ENCODE assay signal across 23 cellular contexts in the genomic region with DNA sequence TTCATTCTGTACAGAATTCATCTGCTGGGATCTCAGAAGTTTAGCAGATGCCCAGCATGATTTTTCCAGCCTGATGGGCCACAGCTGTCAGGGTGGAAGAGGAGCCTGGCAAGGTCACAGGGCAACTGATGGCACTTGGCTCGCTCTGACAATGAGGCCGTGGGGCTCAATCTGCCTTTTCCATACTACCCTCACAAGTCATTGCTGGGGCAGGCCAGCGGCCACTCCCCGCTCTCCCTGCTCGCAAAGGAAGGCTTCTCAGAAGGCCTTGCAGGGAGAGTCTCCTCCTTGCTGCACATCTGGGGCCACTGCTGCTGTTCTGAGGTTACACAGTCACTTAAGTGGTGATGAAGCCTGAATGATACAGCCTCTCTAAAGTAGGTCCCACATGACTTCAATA.
"Had no signal": no experiment of that assay in that cellular context is flagged by ENCODE, and none has a peak within 500 bp of the region (broad histone marks: within the 10 kb centered on the region; RNA-seq: fewer than 3 reads in every experiment).

No MANE protein-coding gene starts in this region.

- DNase-seq: heart right ventricle; islet precursor cell; mesendoderm; midbrain; mucosa of descending colon; naive thymus-derived CD4-positive, alpha-beta T cell; ovary; small intestine; spleen; stimulated activated CD4-positive, alpha-beta T cell treated with anti-CD3 and anti-CD28 coated beads, Interleukin-4, amount 100 ng/mL, for 24 hours; stimulated activated naive CD4-positive, alpha-beta T cell; uterus had no signal

- H3K27ac ChIP-seq: hepatocyte, ovary, spleen, suprapubic skin, tibial nerve, uterus had no signal

- H3K27me3 Mint-ChIP-seq: naive thymus-derived CD4-positive, alpha-beta T cell; natural killer cell treated with Interleukin-12 subunit alpha and Interleukin-12 subunit beta and Interleukin-15 and Interleukin-18, amount 100 ng/mL, for 72 hours; progenitor cell of endocrine pancreas; stimulated activated naive CD8-positive, alpha-beta T cell treated with anti-CD3 and anti-CD28 coated beads, Interleukin-15, Interleukin-2, amounts not matched to agents 100 ng/mL and 50 ng/mL, for 24 hours; type B pancreatic cell had no signal

- H3K4me3 Mint-ChIP-seq: naive thymus-derived CD4-positive, alpha-beta T cell; natural killer cell treated with Interleukin-12 subunit alpha and Interleukin-12 subunit beta and Interleukin-15 and Interleukin-18, amount 100 ng/mL, for 72 hours; stimulated activated effector memory CD8-positive, alpha-beta T cell treated with anti-CD3 and anti-CD28 coated beads, Interleukin-12 subunit alpha, Interleukin-12 subunit beta, amount 100 ng/mL, for 72 hours; stimulated activated naive CD8-positive, alpha-beta T cell treated with anti-CD3 and anti-CD28 coated beads, Interleukin-15, Interleukin-2, amounts not matched to agents 100 ng/mL and 50 ng/mL, for 24 hours; type B pancreatic cell had no signal

- H2AFZ ChIP-seq: hepatocyte had no signal

- H3K79me2 ChIP-seq: hepatocyte had no signal

- H3K9me3 Mint-ChIP-seq: natural killer cell treated with Interleukin-12 subunit alpha and Interleukin-12 subunit beta and Interleukin-15 and Interleukin-18, amount 100 ng/mL, for 72 hours; stimulated activated effector memory CD8-positive, alpha-beta T cell treated with anti-CD3 and anti-CD28 coated beads, Interleukin-12 subunit alpha, Interleukin-12 subunit beta, amount 100 ng/mL, for 72 hours; stimulated activated naive CD8-positive, alpha-beta T cell treated with anti-CD3 and anti-CD28 coated beads, Interleukin-15, Interleukin-2, amounts not matched to agents 100 ng/mL and 50 ng/mL, for 24 hours; type B pancreatic cell had no signal

- H3K4me2 ChIP-seq: hepatocyte had no signal

- H3K9me3 ChIP-seq: mucosa of descending colon, ovary, spleen, suprapubic skin, tibial nerve, uterus had no signal

- H3K27me3 ChIP-seq: heart right ventricle, hepatocyte, ovary, spleen, suprapubic skin, tibial nerve, uterus had no signal

- ATAC-seq: mucosa of descending colon; naive thymus-derived CD4-positive, alpha-beta T cell; natural killer cell treated with Interleukin-12 subunit alpha and Interleukin-12 subunit beta and Interleukin-15 and Interleukin-18, amount 100 ng/mL, for 72 hours; right cardiac atrium; sciatic nerve; stimulated activated effector memory CD8-positive, alpha-beta T cell treated with anti-CD3 and anti-CD28 coated beads, Interleukin-12 subunit alpha, Interleukin-12 subunit beta, amount 100 ng/mL, for 72 hours had no signal

- H3K4me3 ChIP-seq: heart right ventricle, hepatocyte, lung, mucosa of descending colon, ovary, spleen, suprapubic skin, tibial nerve, uterus had no signal

- H3K36me3 Mint-ChIP-seq: natural killer cell treated with Interleukin-12 subunit alpha and Interleukin-12 subunit beta and Interleukin-15 and Interleukin-18, amount 100 ng/mL, for 72 hours had no signal

- H3K36me3 ChIP-seq: ovary, suprapubic skin, uterus had no signal

- H3K27ac Mint-ChIP-seq: natural killer cell treated with Interleukin-12 subunit alpha and Interleukin-12 subunit beta and Interleukin-15 and Interleukin-18, amount 100 ng/mL, for 72 hours; progenitor cell of endocrine pancreas; stimulated activated effector memory CD8-positive, alpha-beta T cell treated with anti-CD3 and anti-CD28 coated beads, Interleukin-12 subunit alpha, Interleukin-12 subunit beta, amount 100 ng/mL, for 72 hours; stimulated activated naive CD8-positive, alpha-beta T cell treated with anti-CD3 and anti-CD28 coated beads, Interleukin-15, Interleukin-2, amounts not matched to agents 100 ng/mL and 50 ng/mL, for 24 hours; type B pancreatic cell had no signal

- H3K4me1 ChIP-seq: spleen, suprapubic skin, tibial nerve, uterus had no signal
